ENCODE assay signal across 23 cellular contexts in the genomic region with DNA sequence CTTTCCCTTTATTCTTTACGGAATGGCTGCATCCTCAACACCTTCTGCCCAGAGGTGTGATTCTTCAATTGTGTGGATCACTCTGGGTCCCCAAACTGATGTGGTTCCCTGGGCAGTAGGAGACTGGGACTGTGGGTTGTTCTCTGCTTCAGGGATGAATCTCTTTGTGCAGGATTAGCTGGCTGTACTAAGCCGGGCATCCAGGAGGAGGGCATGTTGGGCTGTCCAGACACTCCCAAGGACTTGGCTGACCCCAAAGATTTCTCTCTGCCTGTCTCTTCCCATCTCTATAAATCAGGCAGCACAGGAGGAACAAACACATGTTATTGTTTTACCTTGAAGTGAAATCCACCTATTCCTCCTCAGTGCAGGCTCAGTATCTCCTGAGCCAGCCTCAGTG.
DNase-seq lines count a peak whose midpoint lies in the region; FAIRE-seq and TF ChIP-seq lines count a peak whose summit lies in the region.
"Had no signal": no experiment of that assay in that cellular context is flagged by ENCODE, and none has a peak within 500 bp of the region (broad histone marks: within the 10 kb centered on the region; RNA-seq: fewer than 3 reads in every experiment).

No MANE protein-coding gene starts in this region.

- H3K9me3 ChIP-seq in HUES48 (ENCODE audit: control insufficient read depth, insufficient read depth, low read length) (no peaks in the 10 kb centered on the region), OCI-LY3 (ENCODE audit: insufficient read depth, low read length) (no peaks in the 10 kb centered on the region)
- H3K9me3 ChIP-seq: BE2C had no signal

- H4K20me1 ChIP-seq in OCI-LY3 (ENCODE audit: insufficient read depth, low read length) = no peaks in the 10 kb centered on the region

- no peak overlapping the region for H3K4me3 ChIP-seq in HUES48 (ENCODE audit: low read depth, low read length)
- peak overlapping the region; percentile 68; the same call in 1 of the 2 replicates for H3K4me3 ChIP-seq in OCI-LY3 (ENCODE audit: low read length)
- H3K4me3 ChIP-seq: GM23248 had no signal

- no peaks in the 10 kb centered on the region for H3K36me3 ChIP-seq in HUES48 (ENCODE audit: control insufficient read depth, insufficient read depth, low read length)
- H3K36me3 ChIP-seq in OCI-LY3 (replicated peaks; ENCODE audit: low read depth, low read length) = peaks cover 4% of the 10 kb centered on the region
- H3K36me3 ChIP-seq: BE2C had no signal

- no peak for TF ChIP-seq CTCF in OCI-LY3 (IDR thresholded peaks at IDR 0.05; ENCODE audit: low read depth, low read length)

- H3K4me1 ChIP-seq in HUES48 (ENCODE audit: control insufficient read depth, insufficient read depth, low read length) (peaks cover 23% of the 10 kb centered on the region), OCI-LY3 (ENCODE audit: low read length) (peaks cover 59% of the 10 kb centered on the region)

- no peak for FAIRE-seq in H54 (lab: Jason Lieb, UNC)
- FAIRE-seq: A204.1, G401.6, GM12891, GM19239, HepG2, HTR-8/SVneo had no signal

- H3K79me2 ChIP-seq in OCI-LY3 (ENCODE audit: low read length) = peaks cover 33% of the 10 kb centered on the region

- DNase-seq in left kidney (ENCODE audit: low read depth, low spot score) = peak; percentile 58
- DNase-seq in H54 (ENCODE audit: insufficient read length, low spot score) = no peak
- no peak for DNase-seq in activated CD4-positive, alpha-beta T cell treated with anti-CD3 and anti-CD28 coated beads, Interleukin-2, amount 50 U/mL, for 4 hours
- no peak for DNase-seq in NCI-H187 (lab: John Stamatoyannopoulos, UW)
- DNase-seq in NCI-H1105 (lab: John Stamatoyannopoulos, UW) = no peak
- DNase-seq: ACHN; BE2C; C1 segment of cervical spinal cord; CD4-positive, CD25-positive, alpha-beta regulatory T cell; CD8-positive, alpha-beta memory T cell; COR-L47; GM23248; H7; HFFc6 had no signal

- H3K9ac ChIP-seq in HUES48 (ENCODE audit: low read depth, low read length) (no peak overlapping the region), OCI-LY3 (ENCODE audit: low read length) (peak overlapping the region; percentile 95)
- H3K9ac ChIP-seq: GM23248 had no signal

- no peaks in the 10 kb centered on the region for H3K27me3 ChIP-seq in HUES48 (ENCODE audit: control insufficient read depth, insufficient read depth, low read length)
- H3K27me3 ChIP-seq in OCI-LY3 (ENCODE audit: low read depth, low read length) = no peaks in the 10 kb centered on the region
- H3K27me3 ChIP-seq: BE2C had no signal

- no peak for TF ChIP-seq POLR2A in H54 (IDR thresholded peaks at IDR 0.05; ENCODE audit: low read depth, low read length)

- H3K27ac ChIP-seq in HUES48 (ENCODE audit: low read depth, low read length) (peak overlapping the region; percentile 45), OCI-LY3 (ENCODE audit: low read length) (peak overlapping the region; percentile 100; the same call in 1 of the 2 replicates)
- H3K27ac ChIP-seq: GM23248, HL-60 had no signal

- H2AFZ ChIP-seq in OCI-LY3 (ENCODE audit: low read depth, low read length) = no peak overlapping the region
- H2AFZ ChIP-seq: GM23248 had no signal

- peak overlapping the region; percentile 91 for H3K4me2 ChIP-seq in OCI-LY3 (ENCODE audit: low read length)
